ENCODE assay signal across 16 cellular contexts in genomic region chr2:231687961-231688360, GRCh38. TPM values are rescaled to one million over a fixed set of nuclear protein-coding genes. Genes with fewer than 3 reads are reported as not detected.
DNase-seq lines count a peak whose midpoint lies in the region; ATAC-seq, FAIRE-seq and TF ChIP-seq lines count a peak whose summit lies in the region.
"Had no signal": no experiment of that assay in that cellular context is flagged by ENCODE, and none has a peak within 500 bp of the region (broad histone marks: within the 10 kb centered on the region; RNA-seq: fewer than 3 reads in every experiment).

No MANE protein-coding gene starts in this region.

- no peak for TF ChIP-seq RAD21 in K562 (CRISPR knock-in tag; conservative IDR thresholded peaks at IDR 0.05 in 1 of 2, IDR thresholded peaks at IDR 0.05 in 1 of 2)

- WGBS in HUES64: 96% methylated on average over 4 of the region's 4 CpGs
- WGBS in K562 (ENCODE audit: insufficient coverage, low coverage, missing lambda C conversion rate): 70% methylated on average over 4 of the region's 4 CpGs

- H3K9me3 Mint-ChIP-seq in nephron progenitor cell: no peaks in the 10 kb centered on the region
- H3K9me3 Mint-ChIP-seq: activated CD4-positive, alpha-beta T cell treated with anti-CD3 and anti-CD28 coated beads, Interleukin-2, amount 10 ng/mL, durations not matched to agents 7 days and 5 days; CD8-positive, alpha-beta T cell; stimulated activated naive CD8-positive, alpha-beta T cell treated with anti-CD3 and anti-CD28 coated beads, Interleukin-15, amount 100 ng/mL, for 72 hours had no signal

- H3K27me3 ChIP-seq in BLaER1 treated with 17β-estradiol and CSF1 and Interleukin-3, amounts not matched to agents 10 nM and 100 nM: no peaks in the 10 kb centered on the region
- H3K27me3 ChIP-seq in HUES64 (ENCODE audit: insufficient read depth, low read length) (no peaks in the 10 kb centered on the region), K562 (ENCODE audit: control insufficient read depth in 2 of 2, insufficient read depth in 2 of 2, low read length in 2 of 2) (no peaks in the 10 kb centered on the region)
- H3K27me3 ChIP-seq: left lung, right atrium auricular region had no signal

- no peak for TF ChIP-seq EP300 in K562 (IDR thresholded peaks at IDR 0.05; ENCODE audit: low read length)

- no peak overlapping the region; the same call in 1 of the 2 replicates for H2AFZ ChIP-seq in K562 (ENCODE audit: low read depth, low read length)

- no peaks in the 10 kb centered on the region for H3K9me1 ChIP-seq in K562 (ENCODE audit: control insufficient read depth, insufficient read depth, low read length)

- no peak overlapping the region for H3K27ac Mint-ChIP-seq in nephron progenitor cell
- H3K27ac Mint-ChIP-seq: activated CD4-positive, alpha-beta T cell treated with anti-CD3 and anti-CD28 coated beads, Interleukin-2, amount 10 ng/mL, durations not matched to agents 7 days and 5 days; CD8-positive, alpha-beta T cell had no signal

- BruUV-seq in K562 (replicated peaks; lab: Mats Ljungman, UMichigan): no TSS peak

- TF ChIP-seq POLR2A in K562 (conservative IDR thresholded peaks at IDR 0.05): no peak

- no peaks in the 10 kb centered on the region for H3K36me3 Mint-ChIP-seq in nephron progenitor cell (ENCODE audit: low read depth)
- H3K36me3 Mint-ChIP-seq: CD8-positive, alpha-beta T cell had no signal

- H3K4me2 ChIP-seq in BLaER1 treated with 17β-estradiol and CSF1 and Interleukin-3, amounts not matched to agents 10 nM and 100 nM: peak overlapping the region in 9 of 11 experiments; percentile 75 to 100 (median 87); a peak in 18 of 22 replicates
- H3K4me2 ChIP-seq in K562 (ENCODE audit: insufficient read depth, low read length): peak overlapping the region; percentile 21; the same call in 1 of the 2 replicates

- DNase-seq in K562 (ENCODE audit: extremely low read depth in 1 of 4, low spot score in 3 of 4): no peak
- DNase-seq in nephron progenitor cell: no peak
- DNase-seq in cardiac septum (ENCODE audit: low spot score): no peak
- no peak for DNase-seq in NCI-H526 (lab: John Stamatoyannopoulos, UW)
- DNase-seq: DMS79 treated with DMSO at 0.1 percent for 48 hours, GOT3, NCI-H1436 had no signal

- H4K20me1 ChIP-seq in BLaER1 treated with 17β-estradiol and CSF1 and Interleukin-3, amounts not matched to agents 10 nM and 100 nM: no peaks in the 10 kb centered on the region
- no peaks in the 10 kb centered on the region for H4K20me1 ChIP-seq in K562 (replicated peaks; ENCODE audit: control insufficient read depth, insufficient read depth, low read length)

- FAIRE-seq in K562 (lab: Jason Lieb, UNC): no peak

- H3K4me1 ChIP-seq in BLaER1 treated with 17β-estradiol and CSF1 and Interleukin-3, amounts not matched to agents 10 nM and 100 nM: peaks cover 51 to 79% (median 67%) of the 10 kb centered on the region in 10 experiments
- H3K4me1 ChIP-seq in HUES64 (ENCODE audit: insufficient read depth, low read length) (peaks cover 14% of the 10 kb centered on the region; the same call in 1 of the 2 replicates), K562 (replicated peaks in 1 of 2; ENCODE audit: control insufficient read depth in 2 of 2, insufficient read depth in 2 of 2, low read length in 2 of 2) (peaks cover 2 to 18% of the 10 kb centered on the region in 2 experiments; a peak in 2 of 5 replicates)

- no peaks in the 10 kb centered on the region for H3K36me3 ChIP-seq in BLaER1 treated with 17β-estradiol and CSF1 and Interleukin-3, amounts not matched to agents 10 nM and 100 nM
- H3K36me3 ChIP-seq in HUES64 (ENCODE audit: insufficient read depth, low read length) (no peaks in the 10 kb centered on the region), K562 (ENCODE audit: control insufficient read depth, insufficient read depth, low read length) (no peaks in the 10 kb centered on the region)
- H3K36me3 ChIP-seq: left lung, right atrium auricular region had no signal

- H3K9me3 ChIP-seq in BLaER1 treated with 17β-estradiol and CSF1 and Interleukin-3, amounts not matched to agents 10 nM and 100 nM (replicated peaks in 1 of 11): no peaks in the 10 kb centered on the region
- no peaks in the 10 kb centered on the region for H3K9me3 ChIP-seq in HUES64 (ENCODE audit: insufficient read depth, low read depth, low read length)
- H3K9me3 ChIP-seq in K562 (replicated peaks; ENCODE audit: control insufficient read depth, insufficient read depth, low read depth, low read length): no peaks in the 10 kb centered on the region
- H3K9me3 ChIP-seq: left lung, right atrium auricular region had no signal

- TF ChIP-seq CTCF in K562 (IDR thresholded peaks at IDR 0.05 in 2 of 3, conservative IDR thresholded peaks at IDR 0.05 in 1 of 3; ENCODE audit: insufficient read depth in 2 of 3, low read depth in 1 of 3, low read length in 3 of 3) (no peak), nephron progenitor cell (IDR thresholded peaks at IDR 0.05) (no peak)

- H3K4me3 Mint-ChIP-seq in nephron progenitor cell: peak overlapping the region; percentile 63
- H3K4me3 Mint-ChIP-seq: activated CD4-positive, alpha-beta T cell treated with anti-CD3 and anti-CD28 coated beads, Interleukin-2, amount 10 ng/mL, durations not matched to agents 7 days and 5 days; CD8-positive, alpha-beta T cell had no signal

- CTCF ChIA-PET in K562 (lab: Yijun Ruan, JAX; ENCODE audit: low intra/inter-chr PET ratio): no interaction called here

- in situ Hi-C loops in K562 (cut with MboI): no loop called here

- POLR2A ChIA-PET in K562 (lab: Yijun Ruan, JAX): interaction anchor here (0.7 to 9.5 kb wide), 2 partner anchors 18 to 26 kb away, joined by 6 to 90 read pairs; partner anchors contain the start of gene PTMA

- intact Hi-C loops in K562 (cut with micrococcal nuclease) (loop anchor here (1.0 kb wide), 1 partner anchor 19 kb away; no protein-coding TSS in a partner anchor), cardiac septum (cut with DNase I) (loop anchor here (10.0 kb wide), 1 partner anchor 97 kb away; the partner anchor contains the start of genes COPS7B and PDE6D)

- peaks cover 3% of the 10 kb centered on the region for H3K27me3 Mint-ChIP-seq in nephron progenitor cell (ENCODE audit: low read depth, poor library complexity)
- H3K27me3 Mint-ChIP-seq: activated CD4-positive, alpha-beta T cell treated with anti-CD3 and anti-CD28 coated beads, Interleukin-2, amount 10 ng/mL, durations not matched to agents 7 days and 5 days had no signal

- H3K4me3 ChIP-seq in BLaER1 treated with 17β-estradiol and CSF1 and Interleukin-3, amounts not matched to agents 10 nM and 100 nM: peak overlapping the region in 4 of 10 experiments; percentile 37 to 59 (median 46); a peak in 3 of 20 replicates
- peak overlapping the region; percentile 50 for H3K4me3 ChIP-seq in HUES64 (ENCODE audit: low read length)
- no peak overlapping the region for H3K4me3 ChIP-seq in K562
- H3K4me3 ChIP-seq: left lung, right atrium auricular region had no signal

- no peaks in the 10 kb centered on the region for H3K79me2 ChIP-seq in K562 (ENCODE audit: control insufficient read depth, insufficient read depth, low read length)

- peaks cover 54% of the 10 kb centered on the region for H3K4me1 Mint-ChIP-seq in nephron progenitor cell

- ATAC-seq in K562: no peak
- no peak for ATAC-seq in HG03442 (IDR thresholded peaks at IDR 0.05; ENCODE audit: unreplicated experiment)
- ATAC-seq in HG03280 (IDR thresholded peaks at IDR 0.05; ENCODE audit: unreplicated experiment): no peak

- peak overlapping the region in 9 of 11 experiments; percentile 60 to 100 (median 98); a peak in 17 of 22 replicates for H3K27ac ChIP-seq in BLaER1 treated with 17β-estradiol and CSF1 and Interleukin-3, amounts not matched to agents 10 nM and 100 nM
- H3K27ac ChIP-seq in HUES64 (ENCODE audit: low read depth, low read length) (no peak overlapping the region; the same call in 1 of the 2 replicates), K562 (ENCODE audit: extremely low read depth, low read depth, low read length) (no peak overlapping the region)
- H3K27ac ChIP-seq: left lung, right atrium auricular region had no signal

- peak overlapping the region in 8 of 11 experiments; percentile 63 to 98 (median 96); a peak in 15 of 22 replicates for H3K9ac ChIP-seq in BLaER1 treated with 17β-estradiol and CSF1 and Interleukin-3, amounts not matched to agents 10 nM and 100 nM
- peak overlapping the region; percentile 83 for H3K9ac ChIP-seq in HUES64 (ENCODE audit: low read depth, low read length)
- H3K9ac ChIP-seq in K562 (ENCODE audit: insufficient read depth in 1 of 2, low read depth in 2 of 2, low read length in 2 of 2): peak overlapping the region in 1 of 2 experiments; percentile 74; a peak in 1 of 4 replicates

TF ChIP-seq in K562, 482 proteins besides CTCF, POLR2A, EP300 and RAD21 (continues in another document):
- TF ChIP-seq FOXK1 (CRISPR knock-in tag; IDR thresholded peaks at IDR 0.05; ENCODE audit: borderline replicate concordance) (no peak), SAFB2 (IDR thresholded peaks at IDR 0.05; ENCODE audit: borderline replicate concordance, low read depth, low read length, severe bottlenecking) (no peak), NFE2 (IDR thresholded peaks at IDR 0.05; ENCODE audit: low read depth) (no peak), ZEB2 (IDR thresholded peaks at IDR 0.05) (no peak), PTBP1 (IDR thresholded peaks at IDR 0.05; ENCODE audit: low read depth, low read length) (0 out of 2 replicates have a peak, but pooled peaks have one; percentile 63), SIX5 (IDR thresholded peaks at IDR 0.05; ENCODE audit: borderline replicate concordance in 1 of 2, insufficient read depth in 1 of 2, low read depth in 1 of 2, low read length in 2 of 2) (no peak), ADNP (tag; IDR thresholded peaks at IDR 0.05) (peak; percentile 91)

RNA-seq across cellular contexts. Expression of gene PTMA, which starts 20.4 kb away (rescaled TPM):
- polyA plus RNA-seq in HUES64 (2013, experiment 1 of 2): 1,960 TPM
- 2,220 TPM for polyA plus RNA-seq in HUES64 (2013, experiment 2 of 2)
- total RNA-seq in K562 (2011; cell fraction: chromatin; rRNA removed; ENCODE audit: low replicate concordance): 105 and 138 TPM in 2 replicates
- 82.0 and 91.6 TPM in 2 replicates for total RNA-seq in K562 (2011; cell fraction: nucleolus; rRNA removed)
- 112 and 117 TPM in 2 replicates for total RNA-seq in K562 (2011; cell fraction: nucleoplasm; rRNA removed)
- total RNA-seq in K562 (2014; rRNA removed): 1,354 and 1,439 TPM in 2 replicates
- total RNA-seq in K562 (2014; rRNA removed; fragmentation: Illumina TruSeq; extraction: Trizol): 1,578 and 1,698 TPM in 2 replicates
- 1,925 and 1,943 TPM in 2 replicates for total RNA-seq in K562 (2015; rRNA removed; fragmentation: Illumina TruSeq; extraction: Trizol)
- total RNA-seq in K562 (2021): 1,166 and 1,193 TPM in 2 replicates
- 323 and 429 TPM in 2 replicates for polyA plus RNA-seq in K562 (2011; rRNA removed)
- polyA plus RNA-seq in K562 (2011; cell fraction: cytosol; rRNA removed): 269 and 283 TPM in 2 replicates
- 236 and 242 TPM in 2 replicates for polyA plus RNA-seq in K562 (2011; cell fraction: nucleus; rRNA removed)
- 643 and 1,309 TPM in 2 replicates for polyA plus RNA-seq in K562 (2012)
- 2,277 and 2,322 TPM in 2 replicates for polyA plus RNA-seq in K562 (2014; fragmentation: Illumina TruSeq; extraction: Trizol)
- polyA plus RNA-seq in K562 (2014; fragmentation: Nextera tagmentation; extraction: Ambion mirVana): 1,000 to 10,000 TPM; 1,265 to 1,905 TPM
- polyA plus RNA-seq in K562 (2014; rRNA removed): 1,557 and 1,903 TPM in 2 replicates
- polyA minus RNA-seq in K562 (2011; rRNA and poly(A)+ RNA removed): 500 and 593 TPM in 2 replicates
- 402 and 486 TPM in 2 replicates for polyA minus RNA-seq in K562 (2011; cell fraction: cytosol; rRNA and poly(A)+ RNA removed)
- polyA minus RNA-seq in K562 (2011; cell fraction: nucleus; rRNA and poly(A)+ RNA removed): 80.0 and 144 TPM in 2 replicates
- total RNA-seq in cardiac septum: 256 TPM

Comparison
In these comparisons a context has a peak if more than half of its experiments do, and no peak if none do; other contexts are left out.
1. H3K27ac ChIP-seq: peak in BLaER1 treated with 17β-estradiol and CSF1 and Interleukin-3, amounts not matched to agents 10 nM and 100 nM (9 of 11); none in HUES64 (single experiment) and K562 (single experiment).